Comparison of ENCODE assay signal across 1 cellular context in the genomic region with DNA sequence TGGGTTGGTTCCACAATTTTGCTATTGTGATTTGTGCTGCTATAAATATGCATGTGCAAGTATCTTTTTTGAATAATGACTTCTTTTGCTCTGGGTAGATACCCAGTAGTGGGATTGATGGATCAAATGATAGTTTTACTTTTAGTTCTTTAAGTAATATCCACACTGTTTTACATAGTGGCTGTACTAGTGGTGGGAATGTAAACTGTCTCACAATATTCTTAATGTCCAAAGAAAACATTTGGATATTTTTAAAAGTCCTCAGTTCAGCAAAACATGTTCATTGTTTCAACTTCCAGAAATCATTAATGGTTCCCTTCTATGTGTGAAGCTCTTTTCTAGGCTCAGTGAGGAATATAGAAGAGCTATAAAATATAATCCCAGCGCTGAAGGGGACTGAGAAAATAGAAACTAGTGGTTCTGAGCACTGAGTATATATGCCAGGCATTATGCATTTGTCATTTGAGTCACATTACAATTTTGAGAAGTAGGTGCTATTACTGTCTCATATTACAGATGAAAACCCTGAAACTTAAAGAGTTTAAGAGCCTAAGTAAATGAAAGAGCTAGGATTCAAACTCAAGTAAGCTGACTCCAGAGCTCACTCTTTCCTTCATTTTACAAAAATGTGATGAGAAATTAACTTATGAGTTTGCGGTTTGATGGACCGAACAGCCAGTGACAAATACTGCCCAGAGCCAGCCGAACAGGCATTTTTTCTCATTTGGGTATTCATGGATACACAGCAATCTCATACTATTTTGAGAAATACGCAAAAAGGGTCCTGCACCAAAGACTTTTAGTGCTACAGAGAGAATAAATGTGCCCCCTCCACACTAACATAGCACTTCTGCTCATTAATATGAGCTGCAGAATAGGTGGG.
TF ChIP-seq lines count a peak whose summit lies in the region.

No MANE protein-coding gene starts in this region.

TF ChIP-seq in HEK293, 187 proteins besides CTCF, POLR2A, EP300 and RAD21 (continued from another document):
- TF ChIP-seq ZBTB26 (tag by site-specific recombination; optimal IDR thresholded peaks at IDR 0.05) = no peak
- no peak for TF ChIP-seq ZNF112 (tag by site-specific recombination; IDR thresholded peaks at IDR 0.05)
- TF ChIP-seq ZBTB17 (tag by site-specific recombination; IDR thresholded peaks at IDR 0.05) = no peak
- TF ChIP-seq, protein P1, sequence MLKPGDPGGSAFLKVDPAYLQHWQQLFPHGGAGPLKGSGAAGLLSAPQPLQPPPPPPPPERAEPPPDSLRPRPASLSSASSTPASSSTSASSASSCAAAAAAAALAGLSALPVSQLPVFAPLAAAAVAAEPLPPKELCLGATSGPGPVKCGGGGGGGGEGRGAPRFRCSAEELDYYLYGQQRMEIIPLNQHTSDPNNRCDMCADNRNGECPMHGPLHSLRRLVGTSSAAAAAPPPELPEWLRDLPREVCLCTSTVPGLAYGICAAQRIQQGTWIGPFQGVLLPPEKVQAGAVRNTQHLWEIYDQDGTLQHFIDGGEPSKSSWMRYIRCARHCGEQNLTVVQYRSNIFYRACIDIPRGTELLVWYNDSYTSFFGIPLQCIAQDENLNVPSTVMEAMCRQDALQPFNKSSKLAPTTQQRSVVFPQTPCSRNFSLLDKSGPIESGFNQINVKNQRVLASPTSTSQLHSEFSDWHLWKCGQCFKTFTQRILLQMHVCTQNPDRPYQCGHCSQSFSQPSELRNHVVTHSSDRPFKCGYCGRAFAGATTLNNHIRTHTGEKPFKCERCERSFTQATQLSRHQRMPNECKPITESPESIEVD (tag by site-specific recombination; IDR thresholded peaks at IDR 0.05) = peak; percentile 86
- no peak for TF ChIP-seq ZNF596 (tag by site-specific recombination; IDR thresholded peaks at IDR 0.05)
- no peak for TF ChIP-seq ZFHX2 (tag by site-specific recombination; conservative IDR thresholded peaks at IDR 0.05)
- TF ChIP-seq ZNF132 (tag by site-specific recombination; IDR thresholded peaks at IDR 0.05; ENCODE audit: borderline replicate concordance) = no peak
- no peak for TF ChIP-seq ZNF280C (tag by site-specific recombination; IDR thresholded peaks at IDR 0.05)
- TF ChIP-seq ZNF777 (tag by site-specific recombination; IDR thresholded peaks at IDR 0.05; ENCODE audit: borderline replicate concordance) = no peak
- TF ChIP-seq ZSCAN30 (tag by site-specific recombination; IDR thresholded peaks at IDR 0.05) = no peak
- TF ChIP-seq GLIS1 (tag by site-specific recombination; IDR thresholded peaks at IDR 0.05) = peak; percentile 73
- no peak for TF ChIP-seq ZNF37A (tag by site-specific recombination; IDR thresholded peaks at IDR 0.05)
TF ChIP-seq in HEK293: peak in this region for 2.
